1 cellular context compared by ENCODE assay signal in genomic region chr1:44803312-44804095, GRCh38.
TF ChIP-seq lines count a peak whose summit lies in the region.

No MANE protein-coding gene starts in this region.

TF ChIP-seq in GM12878, 131 proteins besides CTCF, POLR2A, EP300 and RAD21:
- TF ChIP-seq POLR2AphosphoS5 (IDR thresholded peaks at IDR 0.05; ENCODE audit: low read length) (0 out of 2 replicates have a peak, but pooled peaks have one; percentile 23), ZNF384 (IDR thresholded peaks at IDR 0.05; ENCODE audit: borderline replicate concordance, low read depth, low read length) (no peak)
